ENCODE assay signal across 11 cellular contexts in genomic region chr11:73414977-73415492, GRCh38. TPM values are rescaled to one million over a fixed set of nuclear protein-coding genes. Genes with fewer than 3 reads are reported as not detected.
A peak's percentile ranks its signal among the peaks of the same experiment; 100 is the strongest.
DNase-seq lines count a peak whose midpoint lies in the region; ATAC-seq, FAIRE-seq and TF ChIP-seq lines count a peak whose summit lies in the region.
"Had no signal": no experiment of that assay in that cellular context is flagged by ENCODE, and none has a peak within 500 bp of the region (broad histone marks: within the 10 kb centered on the region; RNA-seq: fewer than 3 reads in every experiment).

No MANE protein-coding gene starts in this region.

- no peak for DNase-seq in activated CD4-positive, alpha-beta T cell treated with anti-CD3 and anti-CD28 coated beads, Interleukin-2, amount 10 ng/mL, durations not matched to agents 24 days and 14 days
- no peak for DNase-seq in activated CD4-positive, alpha-beta T cell treated with anti-CD3 and anti-CD28 coated beads, Interleukin-2, amount 50 U/mL, for 1 hour
- DNase-seq in kidney: no peak
- no peak for DNase-seq in tibial artery
- no peak for DNase-seq in activated CD4-positive, alpha-beta T cell treated with anti-CD3 and anti-CD28 coated beads, Interleukin-2, amount 50 U/mL, for 48 hours
- no peak for DNase-seq in HuH-7 (ENCODE audit: low spot score)
- DNase-seq in NCI-H2029 (lab: John Stamatoyannopoulos, UW): no peak
- DNase-seq: retina, transverse colon had no signal

- no peaks in the 10 kb centered on the region for H3K9me3 Mint-ChIP-seq in activated CD4-positive, alpha-beta T cell treated with anti-CD3 and anti-CD28 coated beads, Interleukin-2, amount 10 ng/mL, durations not matched to agents 24 days and 14 days
- H3K9me3 Mint-ChIP-seq in activated T-helper 17 cell treated with anti-CD3 and anti-CD28 coated beads, Interleukin-2, amount 50 U/mL, for 72 hours: no peaks in the 10 kb centered on the region

- H3K4me3 Mint-ChIP-seq in activated CD4-positive, alpha-beta T cell treated with anti-CD3 and anti-CD28 coated beads, Interleukin-2, amount 10 ng/mL, durations not matched to agents 24 days and 14 days: no peak overlapping the region
- H3K4me3 Mint-ChIP-seq in activated T-helper 17 cell treated with anti-CD3 and anti-CD28 coated beads, Interleukin-2, amount 50 U/mL, for 72 hours: no peak overlapping the region

- ATAC-seq in activated T-helper 17 cell treated with anti-CD3 and anti-CD28 coated beads, Interleukin-2, amount 50 U/mL, for 72 hours (replicated peaks): peak; percentile 38
- ATAC-seq: A549 had no signal

- H3K27me3 Mint-ChIP-seq in activated CD4-positive, alpha-beta T cell treated with anti-CD3 and anti-CD28 coated beads, Interleukin-2, amount 10 ng/mL, durations not matched to agents 24 days and 14 days: no peaks in the 10 kb centered on the region
- H3K27me3 Mint-ChIP-seq in activated T-helper 17 cell treated with anti-CD3 and anti-CD28 coated beads, Interleukin-2, amount 50 U/mL, for 72 hours: no peaks in the 10 kb centered on the region

- peaks cover 8% of the 10 kb centered on the region for H3K4me1 Mint-ChIP-seq in activated CD4-positive, alpha-beta T cell treated with anti-CD3 and anti-CD28 coated beads, Interleukin-2, amount 10 ng/mL, durations not matched to agents 24 days and 14 days
- no peaks in the 10 kb centered on the region for H3K4me1 Mint-ChIP-seq in activated T-helper 17 cell treated with anti-CD3 and anti-CD28 coated beads, Interleukin-2, amount 50 U/mL, for 72 hours

- H3K9ac ChIP-seq in kidney (ENCODE audit: low read length in 2 of 2): no peak overlapping the region

- no peak for TF ChIP-seq CTCF in kidney (IDR thresholded peaks at IDR 0.05; ENCODE audit: borderline replicate concordance, extremely low read depth, insufficient read depth)
- no peak for TF ChIP-seq CTCF in tibial artery (IDR thresholded peaks at IDR 0.05)

- H3K27me3 ChIP-seq in tibial artery: no peaks in the 10 kb centered on the region
- H3K27me3 ChIP-seq: transverse colon had no signal

- peak overlapping the region; percentile 59 for H3K27ac Mint-ChIP-seq in activated CD4-positive, alpha-beta T cell treated with anti-CD3 and anti-CD28 coated beads, Interleukin-2, amount 10 ng/mL, durations not matched to agents 24 days and 14 days
- H3K27ac Mint-ChIP-seq in activated T-helper 17 cell treated with anti-CD3 and anti-CD28 coated beads, Interleukin-2, amount 50 U/mL, for 72 hours: no peak overlapping the region

- H3K4me3 ChIP-seq in kidney (ENCODE audit: low read length in 2 of 2) (no peak overlapping the region), tibial artery (no peak overlapping the region)
- H3K4me3 ChIP-seq: A549, transverse colon had no signal

- H3K4me1 ChIP-seq in kidney (ENCODE audit: control insufficient read depth in 1 of 2, insufficient read depth in 1 of 2, low read depth in 1 of 2, low read length in 2 of 2): peaks cover 11 to 27% of the 10 kb centered on the region in 2 donors
- H3K4me1 ChIP-seq in tibial artery: peaks cover 0 to 38% (median 22%) of the 10 kb centered on the region in 4 donors
- H3K4me1 ChIP-seq: A549 had no signal

- H3K36me3 ChIP-seq in kidney (ENCODE audit: control insufficient read depth in 1 of 2, insufficient read depth in 2 of 2, low read length in 2 of 2) (no peaks in the 10 kb centered on the region), tibial artery (peaks cover 7 to 30% (median 10%) of the 10 kb centered on the region in 3 donors)
- H3K36me3 ChIP-seq: transverse colon had no signal

- H3K27ac ChIP-seq in kidney (ENCODE audit: low read depth in 2 of 2, low read length in 2 of 2) (peak overlapping the region; percentile 40 to 44), tibial artery (peak overlapping the region; percentile 60 to 61)
- H3K27ac ChIP-seq: A549 had no signal

- peaks cover 30% of the 10 kb centered on the region for H3K36me3 Mint-ChIP-seq in activated CD4-positive, alpha-beta T cell treated with anti-CD3 and anti-CD28 coated beads, Interleukin-2, amount 10 ng/mL, durations not matched to agents 24 days and 14 days (ENCODE audit: low read depth)
- peaks cover 33% of the 10 kb centered on the region for H3K36me3 Mint-ChIP-seq in activated T-helper 17 cell treated with anti-CD3 and anti-CD28 coated beads, Interleukin-2, amount 50 U/mL, for 72 hours (ENCODE audit: low read depth)

- FAIRE-seq in kidney (lab: Jason Lieb, UNC): no peak
- FAIRE-seq: A549 had no signal

- H3K9me3 ChIP-seq in kidney (ENCODE audit: control insufficient read depth in 1 of 2, low read length in 2 of 2) (no peaks in the 10 kb centered on the region), tibial artery (no peaks in the 10 kb centered on the region)
- H3K9me3 ChIP-seq: A549, transverse colon had no signal

- intact Hi-C loops in activated CD4-positive, alpha-beta T cell treated with anti-CD3 and anti-CD28 coated beads, Interleukin-2, amount 10 ng/mL, durations not matched to agents 24 days and 14 days (cut with micrococcal nuclease): no loop called here
- intact Hi-C loops in kidney (cut with DNase I): no loop called here
- intact Hi-C loops in tibial artery (cut with DNase I; ENCODE audit: low total_unique reads): no loop called here

RNA-seq across cellular contexts. Expression of gene RELT, which starts 38.8 kb away (rescaled TPM):
- total RNA-seq in activated CD4-positive, alpha-beta T cell treated with anti-CD3 and anti-CD28 coated beads, Interleukin-2, amount 10 ng/mL, durations not matched to agents 24 days and 14 days: 35.0 and 38.5 TPM in 2 replicates
- 10 to 100 TPM; 31.2 to 39.9 TPM for total RNA-seq in activated T-helper 17 cell treated with anti-CD3 and anti-CD28 coated beads, Interleukin-2, amount 50 U/mL, for 72 hours
- total RNA-seq in kidney: 8.7 TPM
- polyA plus RNA-seq in kidney (ENCODE audit: insufficient read depth, low read depth, low replicate concordance): 1.0 TPM
